8 cellular contexts compared by ENCODE assay signal in the genomic region with DNA sequence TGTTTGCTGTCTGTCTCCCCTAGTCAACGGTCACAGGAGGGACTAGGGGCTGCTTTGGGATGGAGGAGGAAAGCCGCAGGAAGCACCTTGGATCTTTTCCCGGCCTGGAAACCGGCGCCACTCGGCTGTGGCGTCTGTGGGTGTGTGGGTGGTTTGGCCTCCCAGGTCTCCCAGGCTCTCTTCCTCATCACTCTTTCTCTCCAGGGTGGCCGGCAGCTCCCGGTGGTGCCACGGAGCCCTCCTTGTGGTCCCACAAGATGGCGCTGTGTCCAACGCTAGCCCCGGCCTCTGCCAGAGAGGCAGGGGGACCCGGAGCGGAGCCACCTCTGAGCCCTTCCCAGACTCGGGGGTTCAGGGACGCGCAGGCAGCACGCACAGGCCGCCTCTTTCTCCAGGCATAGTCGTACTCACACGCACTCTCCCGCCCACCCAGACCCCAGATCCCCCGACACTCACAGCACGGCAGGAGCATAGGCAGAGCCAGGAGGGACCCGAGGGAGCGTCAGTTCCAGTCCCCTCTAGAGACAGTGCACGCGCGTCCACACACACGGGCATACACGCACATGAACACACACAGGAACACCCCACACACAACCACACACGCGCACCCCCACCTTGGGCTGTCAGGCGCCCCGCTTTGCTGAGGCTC. TPM values are rescaled to one million over a fixed set of nuclear protein-coding genes. Genes with fewer than 3 reads are reported as not detected.
A peak's percentile ranks its signal among the peaks of the same experiment; 100 is the strongest.
DNase-seq lines count a peak whose midpoint lies in the region; ATAC-seq and TF ChIP-seq lines count a peak whose summit lies in the region.

No MANE protein-coding gene starts in this region.

- peaks cover 14% of the 10 kb centered on the region for H3K27me3 ChIP-seq in H7 (ENCODE audit: control insufficient read depth, insufficient read depth, low read length)

- no peaks in the 10 kb centered on the region for H3K36me3 Mint-ChIP-seq in endothelial cell (ENCODE audit: low read depth, unreplicated experiment)

- peak; percentile 27 to 37 for DNase-seq in AML-193 (lab: John Stamatoyannopoulos, UW)
- peak; percentile 97 for DNase-seq in H7
- DNase-seq in NOMO-1 (lab: John Stamatoyannopoulos, UW; ENCODE audit: unreplicated experiment in 2 of 2) = peak; percentile 41 to 56
- DNase-seq in activated CD8-positive, alpha-beta memory T cell treated with anti-CD3 and anti-CD28 coated beads, Interleukin-2, amount 50 U/mL, for 1 hour (ENCODE audit: extremely low read depth) = peak; percentile 4
- DNase-seq in endothelial cell (ENCODE audit: low spot score) = peak; percentile 88
- DNase-seq in mucosa of descending colon = peak; percentile 85 to 90 (median 85)
- DNase-seq in stimulated activated CD8-positive, alpha-beta memory T cell treated with anti-CD3 and anti-CD28 coated beads, Interleukin-2, amount 100 ng/mL, for 1 hour (ENCODE audit: low read depth in 2 of 2) = peak; percentile 29 to 46

- ATAC-seq in mucosa of descending colon (peak; percentile 87), GM19397 (IDR thresholded peaks at IDR 0.05; ENCODE audit: unreplicated experiment) (no peak)

- H3K9me3 ChIP-seq in mucosa of descending colon = no peaks in the 10 kb centered on the region

- peak overlapping the region; percentile 18 for H3K27ac Mint-ChIP-seq in endothelial cell (ENCODE audit: unreplicated experiment)

- intact Hi-C loops in mucosa of descending colon (cut with DNase I, micrococcal nuclease) = loop anchor here in 1 of 2 donors (10.0 kb wide), 1 partner anchor 283 kb away; the partner anchor contains the start of gene SSBP3

- no peak overlapping the region for H3K4me3 Mint-ChIP-seq in endothelial cell (ENCODE audit: unreplicated experiment)

- peaks cover 22% of the 10 kb centered on the region for H3K4me1 Mint-ChIP-seq in endothelial cell (ENCODE audit: unreplicated experiment)

- H3K4me1 ChIP-seq in mucosa of descending colon (ENCODE audit: low read depth) = peaks cover 20% of the 10 kb centered on the region

- H3K36me3 ChIP-seq in H7 (replicated peaks; ENCODE audit: control insufficient read depth, insufficient read depth, low read length) (no peaks in the 10 kb centered on the region), mucosa of descending colon (ENCODE audit: low read depth) (no peaks in the 10 kb centered on the region)

- H3K27me3 Mint-ChIP-seq in endothelial cell (ENCODE audit: unreplicated experiment) = peaks cover 12% of the 10 kb centered on the region

- H3K9me3 Mint-ChIP-seq in endothelial cell (ENCODE audit: unreplicated experiment) = no peaks in the 10 kb centered on the region

- TF ChIP-seq CTCF in endothelial cell (IDR thresholded peaks at IDR 0.05; ENCODE audit: unreplicated experiment) (peak; percentile 65), mucosa of descending colon (IDR thresholded peaks at IDR 0.05) (peak; percentile 66)

- peak overlapping the region; percentile 32 for H3K4me3 ChIP-seq in H7 (ENCODE audit: insufficient read depth, low read depth, low read length)
- H3K4me3 ChIP-seq in mucosa of descending colon = no peak overlapping the region

RNA-seq across cellular contexts. Expression of gene CDCP2, which starts 31.2 kb away (rescaled TPM):
- total RNA-seq in H7 (2014; rRNA removed; shearing (Covaris generic)) = not detected in 2 replicates
- total RNA-seq in endothelial cell (ENCODE audit: unreplicated experiment) = 0.36 TPM
- under 1 TPM in 2 of 3 donors, not detected in 1; 0.09 to 0.26 TPM for total RNA-seq in mucosa of descending colon

Comparison
In these comparisons a context has a peak if more than half of its experiments do, and no peak if none do; other contexts are left out.
1. DNase-seq: peak in every context shown above with its lines; median percentile 97 in H7; 88 in endothelial cell; 85 in mucosa of descending colon; 48 in NOMO-1; 38 in stimulated activated CD8-positive, alpha-beta memory T cell treated with anti-CD3 and anti-CD28 coated beads, Interleukin-2, amount 100 ng/mL, for 1 hour; 32 in AML-193; 4 in activated CD8-positive, alpha-beta memory T cell treated with anti-CD3 and anti-CD28 coated beads, Interleukin-2, amount 50 U/mL, for 1 hour.